Comparison of ENCODE assay signal across 25 cellular contexts in the genomic region with DNA sequence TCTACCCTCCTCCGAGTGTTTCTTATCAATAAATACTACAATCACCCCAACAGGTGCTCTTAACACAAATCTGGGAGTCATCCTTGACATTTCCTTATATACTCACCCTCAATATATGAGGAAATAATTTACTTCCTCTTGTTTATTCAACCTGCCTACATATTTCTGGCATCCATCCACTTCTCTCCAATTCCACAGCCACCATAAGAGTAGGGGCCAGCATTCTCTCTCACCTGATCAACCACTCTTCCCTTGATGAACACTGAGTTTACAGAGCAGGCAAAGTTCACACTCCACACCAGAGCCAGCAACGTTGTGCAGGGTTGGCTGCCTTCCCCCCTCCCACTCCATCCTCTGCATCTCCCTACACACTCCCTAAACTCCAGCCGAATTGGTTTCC.
"Had no signal": no experiment of that assay in that cellular context is flagged by ENCODE, and none has a peak within 500 bp of the region (broad histone marks: within the 10 kb centered on the region; RNA-seq: fewer than 3 reads in every experiment).

No MANE protein-coding gene starts in this region.

- H3K36me3 ChIP-seq: heart right ventricle, left ventricle myocardium inferior, ovary, prostate gland, spleen, suprapubic skin, thoracic aorta, tibial nerve, uterus had no signal

- H3K4me3 Mint-ChIP-seq: mesothelial cell of epicardium; naive thymus-derived CD8-positive, alpha-beta T cell; stimulated activated effector memory CD8-positive, alpha-beta T cell treated with anti-CD3 and anti-CD28 coated beads, Interleukin-12 subunit alpha, Interleukin-12 subunit beta, amount 100 ng/mL, for 72 hours; stimulated activated naive CD8-positive, alpha-beta T cell treated with anti-CD3 and anti-CD28 coated beads, Interleukin-15, Interleukin-2, amounts not matched to agents 100 ng/mL and 50 ng/mL, for 24 hours; type B pancreatic cell had no signal

- H3K27me3 ChIP-seq: heart right ventricle, hepatocyte, ovary, suprapubic skin, tibial nerve, uterus had no signal

- ATAC-seq: heart right ventricle; left cardiac atrium; naive thymus-derived CD8-positive, alpha-beta T cell; right cardiac atrium; sciatic nerve; stimulated activated effector memory CD8-positive, alpha-beta T cell treated with anti-CD3 and anti-CD28 coated beads, Interleukin-12 subunit alpha, Interleukin-12 subunit beta, amount 100 ng/mL, for 72 hours had no signal

- H3K36me3 Mint-ChIP-seq: mesothelial cell of epicardium; naive thymus-derived CD8-positive, alpha-beta T cell; stimulated activated effector memory CD8-positive, alpha-beta T cell treated with anti-CD3 and anti-CD28 coated beads, Interleukin-12 subunit alpha, Interleukin-12 subunit beta, amount 100 ng/mL, for 72 hours; type B pancreatic cell had no signal

- H3K27ac Mint-ChIP-seq: mesothelial cell of epicardium; naive thymus-derived CD8-positive, alpha-beta T cell; stimulated activated effector memory CD8-positive, alpha-beta T cell treated with anti-CD3 and anti-CD28 coated beads, Interleukin-12 subunit alpha, Interleukin-12 subunit beta, amount 100 ng/mL, for 72 hours; stimulated activated naive CD8-positive, alpha-beta T cell treated with anti-CD3 and anti-CD28 coated beads, Interleukin-15, Interleukin-2, amounts not matched to agents 100 ng/mL and 50 ng/mL, for 24 hours; type B pancreatic cell had no signal

- H3K4me1 ChIP-seq: heart right ventricle, left ventricle myocardium inferior, prostate gland, spleen, suprapubic skin, uterus had no signal

- H3K4me1 Mint-ChIP-seq: naive thymus-derived CD8-positive, alpha-beta T cell; stimulated activated effector memory CD8-positive, alpha-beta T cell treated with anti-CD3 and anti-CD28 coated beads, Interleukin-12 subunit alpha, Interleukin-12 subunit beta, amount 100 ng/mL, for 72 hours had no signal

- H3K27me3 Mint-ChIP-seq: type B pancreatic cell had no signal

- H3K4me3 ChIP-seq: heart right ventricle, hepatocyte, left ventricle myocardium inferior, lung, ovary, prostate gland, skin epidermis, spleen, suprapubic skin, thoracic aorta, tibial nerve, uterus had no signal

- H3K9me3 Mint-ChIP-seq: mesothelial cell of epicardium; naive thymus-derived CD8-positive, alpha-beta T cell; stimulated activated naive CD8-positive, alpha-beta T cell treated with anti-CD3 and anti-CD28 coated beads, Interleukin-15, Interleukin-2, amounts not matched to agents 100 ng/mL and 50 ng/mL, for 24 hours; type B pancreatic cell had no signal

- H3K9me3 ChIP-seq: heart right ventricle, left ventricle myocardium inferior, ovary, prostate gland, spleen, suprapubic skin, thoracic aorta, tibial nerve, uterus had no signal

- DNase-seq: heart right ventricle; islet precursor cell; left cardiac atrium; left ventricle myocardium inferior; mesendoderm; naive thymus-derived CD8-positive, alpha-beta T cell; ovary; retina; right cardiac atrium; spleen; stimulated activated CD4-positive, alpha-beta T cell treated with anti-CD3 and anti-CD28 coated beads, Interleukin-4, amount 100 ng/mL, for 24 hours; stimulated activated naive CD4-positive, alpha-beta T cell; uterus had no signal

- H3K27ac ChIP-seq: heart right ventricle, hepatocyte, left ventricle myocardium inferior, ovary, prostate gland, skin epidermis, spleen, suprapubic skin, thoracic aorta, tibial nerve, uterus had no signal
